ENCODE assay signal across 22 cellular contexts in the genomic region with DNA sequence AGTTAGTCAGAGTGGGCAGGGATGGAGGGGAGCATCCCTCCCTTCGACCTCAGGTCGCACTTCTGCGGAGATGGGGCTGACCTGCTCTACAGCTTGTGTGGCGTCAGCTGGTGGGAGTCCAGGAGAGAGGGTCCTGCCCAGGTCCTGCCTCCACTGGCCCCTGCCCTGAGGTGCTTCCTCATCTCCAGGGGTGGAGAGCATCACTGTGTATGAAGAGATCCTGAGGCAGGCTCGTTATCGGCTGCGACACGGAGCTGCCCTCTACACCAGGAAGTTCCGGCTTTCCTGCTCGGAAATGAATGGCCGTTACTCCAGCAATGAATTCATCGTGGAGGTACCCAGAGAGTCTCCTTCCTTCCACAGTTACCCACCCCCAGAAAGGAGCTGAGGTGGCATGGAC. TPM values are rescaled to one million over a fixed set of nuclear protein-coding genes. Genes with fewer than 3 reads are reported as not detected.
DNase-seq lines count a peak whose midpoint lies in the region; ATAC-seq, FAIRE-seq and TF ChIP-seq lines count a peak whose summit lies in the region.
"Had no signal": no experiment of that assay in that cellular context is flagged by ENCODE, and none has a peak within 500 bp of the region (broad histone marks: within the 10 kb centered on the region; RNA-seq: fewer than 3 reads in every experiment).

No MANE protein-coding gene starts in this region.

- H3K27me3 ChIP-seq in endothelial cell of umbilical vein (ENCODE audit: control insufficient read depth in 2 of 2, insufficient read depth in 2 of 2, low read length in 2 of 2) (no peaks in the 10 kb centered on the region), upper lobe of right lung (no peaks in the 10 kb centered on the region)

- ATAC-seq in upper lobe of right lung (no peak), GM18909 (IDR thresholded peaks at IDR 0.05; ENCODE audit: poor library complexity, unreplicated experiment) (no peak)
- ATAC-seq: A549, GM12878 had no signal

- TF ChIP-seq POLR2A in endothelial cell of umbilical vein (IDR thresholded peaks at IDR 0.05; ENCODE audit: low read depth, low read length), result no peak

- H3K27ac ChIP-seq in angular gyrus (ENCODE audit: low read depth, low read length) (peak overlapping the region; percentile 4), endothelial cell of umbilical vein (ENCODE audit: insufficient read depth, low read depth, low read length) (no peak overlapping the region), upper lobe of right lung (peak overlapping the region; percentile 2)
- H3K27ac ChIP-seq: 22Rv1, A549, C4-2B, GM23248 had no signal

- peak overlapping the region; percentile 20 for H3K4me2 ChIP-seq in endothelial cell of umbilical vein (ENCODE audit: insufficient read depth, low read length)
- H3K4me2 ChIP-seq: A549 had no signal

- peak; percentile 88 for FAIRE-seq in endothelial cell of umbilical vein (lab: Jason Lieb, UNC)
- FAIRE-seq: A549, GM12878, GM19239, H54 had no signal

- TF ChIP-seq CTCF in endothelial cell of umbilical vein (IDR thresholded peaks at IDR 0.05; ENCODE audit: extremely low read depth in 1 of 2, insufficient read depth in 1 of 2, low read depth in 1 of 2, low read length in 2 of 2) (no peak), upper lobe of right lung (IDR thresholded peaks at IDR 0.05) (no peak)

- CTCF ChIA-PET in endothelial cell of umbilical vein (lab: Charles Lee), result interaction anchor here (0.7 kb wide), 1 partner anchor 38 kb away, joined by 3 read pairs; no protein-coding TSS in a partner anchor

- no peak overlapping the region for H3K9ac ChIP-seq in endothelial cell of umbilical vein (replicated peaks; ENCODE audit: extremely low read depth, insufficient read depth, low read length)
- H3K9ac ChIP-seq: GM23248 had no signal

- H4K20me1 ChIP-seq in endothelial cell of umbilical vein (replicated peaks; ENCODE audit: control insufficient read depth, extremely low read depth, insufficient read depth, low read length), result no peaks in the 10 kb centered on the region

- no peak overlapping the region for H3K4me3 ChIP-seq in endothelial cell of umbilical vein (replicated peaks in 1 of 3; ENCODE audit: insufficient read depth in 1 of 3, low read depth in 1 of 3, low read length in 3 of 3)
- H3K4me3 ChIP-seq in upper lobe of right lung, result no peak overlapping the region
- H3K4me3 ChIP-seq: A549, GM12878, GM23248 had no signal

- dilution Hi-C loops in endothelial cell of umbilical vein (cut with MboI; ENCODE audit: extremely low pct_ligation_motif_present, low sequenced_read_pairs), result no loop called here

- H3K36me3 ChIP-seq in endothelial cell of umbilical vein (ENCODE audit: control insufficient read depth in 2 of 2, extremely low read depth in 1 of 2, insufficient read depth in 2 of 2, low read length in 2 of 2), result peaks cover 0 to 11% of the 10 kb centered on the region in 2 experiments
- H3K36me3 ChIP-seq in upper lobe of right lung, result peaks cover 26% of the 10 kb centered on the region

- H3K79me2 ChIP-seq in endothelial cell of umbilical vein (ENCODE audit: control insufficient read depth, insufficient read depth, low read length), result no peaks in the 10 kb centered on the region

- no peaks in the 10 kb centered on the region for H3K9me3 ChIP-seq in endothelial cell of umbilical vein (replicated peaks; ENCODE audit: control insufficient read depth, insufficient read depth, low read length)
- H3K9me3 ChIP-seq in upper lobe of right lung, result no peaks in the 10 kb centered on the region
- H3K9me3 ChIP-seq: A549 had no signal

- intact Hi-C loops in endothelial cell of umbilical vein (cut with micrococcal nuclease) (loop anchor here (1.0 kb wide), 1 partner anchor 8 kb away; no protein-coding TSS in a partner anchor), posterior vena cava (cut with DNase I) (no loop called here), upper lobe of right lung (cut with DNase I) (no loop called here)

- DNase-seq in endothelial cell of umbilical vein (ENCODE audit: low read depth, low spot score) (peak; percentile 36), posterior vena cava (ENCODE audit: low spot score) (peak; percentile 72), upper lobe of right lung (no peak), DMS53 (lab: John Stamatoyannopoulos, UW) (no peak), CD1c-positive myeloid dendritic cell (ENCODE audit: extremely low spot score) (no peak)
- DNase-seq: AML-193; CD4-positive, alpha-beta memory T cell; DMS153; DND-41; EL; GM23248; HCEC 1CT had no signal

- no peaks in the 10 kb centered on the region for H3K9me1 ChIP-seq in endothelial cell of umbilical vein (replicated peaks; ENCODE audit: control insufficient read depth, extremely low read depth, insufficient read depth, low read length)

- H3K4me1 ChIP-seq in endothelial cell of umbilical vein (ENCODE audit: control insufficient read depth, extremely low read depth, insufficient read depth, low read length), result peaks cover 14% of the 10 kb centered on the region
- H3K4me1 ChIP-seq in upper lobe of right lung, result peaks cover 6% of the 10 kb centered on the region
- H3K4me1 ChIP-seq: A549 had no signal

- H2AFZ ChIP-seq in endothelial cell of umbilical vein (ENCODE audit: low read depth, low read length), result peak overlapping the region; percentile 87
- H2AFZ ChIP-seq: GM23248 had no signal

- POLR2A ChIA-PET in endothelial cell of umbilical vein (lab: Charles Lee), result no interaction called here

- BruUV-seq in endothelial cell of umbilical vein (replicated peaks; lab: Mats Ljungman, UMichigan), result no TSS peak

TF ChIP-seq in endothelial cell of umbilical vein, 7 proteins besides CTCF, POLR2A, EP300 and RAD21 (continues in another document):
- TF ChIP-seq MYC (IDR thresholded peaks at IDR 0.05; ENCODE audit: low read depth, low read length) (no peak), JUN (IDR thresholded peaks at IDR 0.05; ENCODE audit: borderline replicate concordance, insufficient read depth, insufficient read length, low read depth) (no peak), POLR2AphosphoS5 (IDR thresholded peaks at IDR 0.05; ENCODE audit: insufficient read depth, low read depth, low read length) (peak; percentile 26), GATA2 (IDR thresholded peaks at IDR 0.05; ENCODE audit: insufficient read depth, insufficient read length, low read depth, low read length) (peak; percentile 79)

RNA-seq across cellular contexts. Expression of a gene that starts 20.2 kb away (rescaled TPM):
- total RNA-seq in endothelial cell of umbilical vein (24.2 and 27.8 TPM in 2 replicates), posterior vena cava (10 to 100 TPM; 31.0 to 31.7 TPM), upper lobe of right lung (48.2 TPM)
- 38.9 and 45.9 TPM in 2 replicates for polyA plus RNA-seq in endothelial cell of umbilical vein
- 23.0 TPM in 2 replicates for polyA plus RNA-seq in endothelial cell of umbilical vein (2011; cell fraction: cytosol; rRNA removed)
- 47.4 and 50.2 TPM in 2 replicates for polyA plus RNA-seq in endothelial cell of umbilical vein (2011; cell fraction: nucleus; rRNA removed)
- 26.0 and 28.7 TPM in 2 replicates for polyA plus RNA-seq in endothelial cell of umbilical vein (2012)
- polyA minus RNA-seq in endothelial cell of umbilical vein, result 66.8 and 96.6 TPM in 2 replicates
- polyA minus RNA-seq in endothelial cell of umbilical vein (2011; cell fraction: cytosol; rRNA and poly(A)+ RNA removed), result 11.8 TPM
- polyA minus RNA-seq in endothelial cell of umbilical vein (2011; cell fraction: nucleus; rRNA and poly(A)+ RNA removed), result 27.2 and 28.1 TPM in 2 replicates

RNA-seq across cellular contexts. Expression of a gene that starts 21.7 kb away (rescaled TPM):
- total RNA-seq in endothelial cell of umbilical vein, result not detected in 2 replicates
- 0.11 and 0.12 TPM in 2 replicates for polyA plus RNA-seq in endothelial cell of umbilical vein
- polyA plus RNA-seq in endothelial cell of umbilical vein (2011; cell fraction: cytosol; rRNA removed), result 0.19 and 0.20 TPM in 2 replicates
- polyA plus RNA-seq in endothelial cell of umbilical vein (2011; cell fraction: nucleus; rRNA removed), result 0.59 and 1.5 TPM in 2 replicates
- 0.71 and 1.3 TPM in 2 replicates for polyA plus RNA-seq in endothelial cell of umbilical vein (2012)
- polyA minus RNA-seq in endothelial cell of umbilical vein, result 0.25 TPM in 1 of 2 replicates, not detected in the other
- polyA minus RNA-seq in endothelial cell of umbilical vein (2011; cell fraction: cytosol; rRNA and poly(A)+ RNA removed), result not detected
- polyA minus RNA-seq in endothelial cell of umbilical vein (2011; cell fraction: nucleus; rRNA and poly(A)+ RNA removed), result not detected in 2 replicates
- total RNA-seq in posterior vena cava, result 1 to 10 TPM; 5.1 to 5.7 TPM
- total RNA-seq in upper lobe of right lung, result 7.1 TPM
- total RNA-seq: G401, GM23248 had no signal
- polyA plus RNA-seq: BJ; CD4-positive, alpha-beta memory T cell had no signal

RNA-seq across cellular contexts. Expression of a gene that starts 39.1 kb away (rescaled TPM):
- 24.2 and 32.3 TPM in 2 replicates for total RNA-seq in endothelial cell of umbilical vein
- 11.4 and 12.9 TPM in 2 replicates for polyA plus RNA-seq in endothelial cell of umbilical vein
- 13.9 and 14.3 TPM in 2 replicates for polyA plus RNA-seq in endothelial cell of umbilical vein (2011; cell fraction: cytosol; rRNA removed)
- 21.3 and 21.5 TPM in 2 replicates for polyA plus RNA-seq in endothelial cell of umbilical vein (2011; cell fraction: nucleus; rRNA removed)
- polyA plus RNA-seq in endothelial cell of umbilical vein (2012), result 18.3 and 22.9 TPM in 2 replicates
- polyA minus RNA-seq in endothelial cell of umbilical vein, result 16.4 and 19.0 TPM in 2 replicates
- 12.1 TPM for polyA minus RNA-seq in endothelial cell of umbilical vein (2011; cell fraction: cytosol; rRNA and poly(A)+ RNA removed)
- polyA minus RNA-seq in endothelial cell of umbilical vein (2011; cell fraction: nucleus; rRNA and poly(A)+ RNA removed), result 18.2 and 21.5 TPM in 2 replicates
- total RNA-seq in posterior vena cava, result 10 to 100 TPM; 34.7 to 39.6 TPM
- total RNA-seq in upper lobe of right lung, result 46.7 TPM

RNA-seq across cellular contexts. Expression of a gene that starts 41.3 kb away (rescaled TPM):
- total RNA-seq in endothelial cell of umbilical vein (22.5 and 25.0 TPM in 2 replicates), posterior vena cava (100 to 1,000 TPM in 1 of 2 donors, 10 to 100 TPM in 1; 79.5 to 122 TPM), upper lobe of right lung (91.6 TPM)
- 20.9 and 26.3 TPM in 2 replicates for polyA plus RNA-seq in endothelial cell of umbilical vein
- 13.6 and 17.1 TPM in 2 replicates for polyA plus RNA-seq in endothelial cell of umbilical vein (2011; cell fraction: cytosol; rRNA removed)
- 15.9 and 16.0 TPM in 2 replicates for polyA plus RNA-seq in endothelial cell of umbilical vein (2011; cell fraction: nucleus; rRNA removed)
- polyA plus RNA-seq in endothelial cell of umbilical vein (2012), result 16.7 and 24.1 TPM in 2 replicates
- 26.8 and 31.1 TPM in 2 replicates for polyA minus RNA-seq in endothelial cell of umbilical vein
- polyA minus RNA-seq in endothelial cell of umbilical vein (2011; cell fraction: cytosol; rRNA and poly(A)+ RNA removed), result 12.6 TPM
- 10.4 and 13.0 TPM in 2 replicates for polyA minus RNA-seq in endothelial cell of umbilical vein (2011; cell fraction: nucleus; rRNA and poly(A)+ RNA removed)

RNA-seq across cellular contexts. Expression of a gene that starts 58.1 kb away (rescaled TPM):
- total RNA-seq in endothelial cell of umbilical vein, result 3.1 and 3.6 TPM in 2 replicates
- 5.1 and 5.8 TPM in 2 replicates for polyA plus RNA-seq in endothelial cell of umbilical vein
- 3.4 and 3.9 TPM in 2 replicates for polyA plus RNA-seq in endothelial cell of umbilical vein (2011; cell fraction: cytosol; rRNA removed)
- polyA plus RNA-seq in endothelial cell of umbilical vein (2011; cell fraction: nucleus; rRNA removed), result 2.6 and 3.6 TPM in 2 replicates
- 2.7 and 2.8 TPM in 2 replicates for polyA plus RNA-seq in endothelial cell of umbilical vein (2012)
- 2.4 and 4.1 TPM in 2 replicates for polyA minus RNA-seq in endothelial cell of umbilical vein
- 1.4 TPM for polyA minus RNA-seq in endothelial cell of umbilical vein (2011; cell fraction: cytosol; rRNA and poly(A)+ RNA removed)
- polyA minus RNA-seq in endothelial cell of umbilical vein (2011; cell fraction: nucleus; rRNA and poly(A)+ RNA removed), result 0.53 and 2.5 TPM in 2 replicates
- 1,000 to 10,000 TPM; 1,008 to 1,686 TPM for total RNA-seq in posterior vena cava
- 367 TPM for total RNA-seq in upper lobe of right lung

Comparison
In these comparisons a context has a peak if more than half of its experiments do, and no peak if none do; other contexts are left out.
1. DNase-seq: peak in endothelial cell of umbilical vein (single experiment) and posterior vena cava (single experiment); none in upper lobe of right lung (single experiment), DMS53 (single experiment) and CD1c-positive myeloid dendritic cell (single experiment).